Comparison of ENCODE assay signal across 14 cellular contexts in genomic region chr11:76185931-76186401, GRCh38. TPM values are rescaled to one million over a fixed set of nuclear protein-coding genes. Genes with fewer than 3 reads are reported as not detected.
DNase-seq lines count a peak whose midpoint lies in the region; ATAC-seq and TF ChIP-seq lines count a peak whose summit lies in the region.
"Had no signal": no experiment of that assay in that cellular context is flagged by ENCODE, and none has a peak within 500 bp of the region (broad histone marks: within the 10 kb centered on the region; RNA-seq: fewer than 3 reads in every experiment).

No MANE protein-coding gene starts in this region.

- ATAC-seq in left cardiac atrium = peak; percentile 22 to 79
- no peak for ATAC-seq in GM18520 (IDR thresholded peaks at IDR 0.05; ENCODE audit: unreplicated experiment)
- no peak for ATAC-seq in HG03442 (IDR thresholded peaks at IDR 0.05; ENCODE audit: unreplicated experiment)
- ATAC-seq: stimulated activated naive CD8-positive, alpha-beta T cell treated with anti-CD3 and anti-CD28 coated beads, Interleukin-15, Interleukin-2, amounts not matched to agents 100 U/mL and 50 U/mL, for 24 hours had no signal

- peaks cover 30% of the 10 kb centered on the region for H3K4me1 Mint-ChIP-seq in osteocyte (ENCODE audit: unreplicated experiment)
- H3K4me1 Mint-ChIP-seq: B cell had no signal

- H3K4me3 Mint-ChIP-seq in osteocyte (ENCODE audit: unreplicated experiment) = no peak overlapping the region
- H3K4me3 Mint-ChIP-seq: B cell, IgD-negative memory B cell had no signal

- H3K36me3 Mint-ChIP-seq in osteocyte (ENCODE audit: unreplicated experiment) = no peaks in the 10 kb centered on the region
- H3K36me3 Mint-ChIP-seq: IgD-negative memory B cell had no signal

- H3K27ac Mint-ChIP-seq in osteocyte (ENCODE audit: unreplicated experiment) = peak overlapping the region; percentile 54
- H3K27ac Mint-ChIP-seq: B cell, IgD-negative memory B cell had no signal

- H3K9me3 Mint-ChIP-seq in osteocyte (ENCODE audit: unreplicated experiment) = no peaks in the 10 kb centered on the region
- H3K9me3 Mint-ChIP-seq: IgD-negative memory B cell had no signal

- peak; percentile 54 for DNase-seq in AG20443 (ENCODE audit: low spot score)
- peak; percentile 18 for DNase-seq in astrocyte of the hippocampus (ENCODE audit: low read depth, low spot score)
- peak; percentile 68 for DNase-seq in left cardiac atrium
- DNase-seq in osteocyte (ENCODE audit: extremely low spot score, unreplicated experiment) = no peak
- no peak for DNase-seq in posterior cingulate gyrus
- DNase-seq in HT-29 (ENCODE audit: low spot score) = no peak
- DNase-seq: activated CD4-positive, alpha-beta T cell treated with anti-CD3 and anti-CD28 coated beads for 4 hours; activated effector memory CD4-positive, alpha-beta T cell treated with Interleukin-2 at 50 U/mL for 16 hours; stimulated activated naive CD8-positive, alpha-beta T cell treated with anti-CD3 and anti-CD28 coated beads, Interleukin-15, Interleukin-2, amounts not matched to agents 100 U/mL and 50 U/mL, for 24 hours had no signal

- no peaks in the 10 kb centered on the region for H3K27me3 Mint-ChIP-seq in osteocyte (ENCODE audit: unreplicated experiment)
- H3K27me3 Mint-ChIP-seq: B cell had no signal

- intact Hi-C loops in left cardiac atrium (cut with DNase I) = no loop called here
- intact Hi-C loops in posterior cingulate gyrus (cut with DNase I) = no loop called here

- no peak for TF ChIP-seq CTCF in osteocyte (IDR thresholded peaks at IDR 0.05)

RNA-seq across cellular contexts. Expression of gene WNT11, which starts 20.3 kb away (rescaled TPM):
- total RNA-seq in left cardiac atrium (1 to 10 TPM; 3.4 to 6.6 TPM), osteocyte (3.2 and 4.1 TPM in 2 replicates)
- 67.7 and 78.8 TPM in 2 replicates for total RNA-seq in HT-29 (2014; rRNA removed; shearing (Covaris generic))
- total RNA-seq: SJSA1 had no signal

Comparison
In these comparisons a context has a peak if more than half of its experiments do, and no peak if none do; other contexts are left out.
1. DNase-seq: peak in AG20443 (single experiment), astrocyte of the hippocampus (single experiment) and left cardiac atrium (single experiment); none in osteocyte (single experiment), posterior cingulate gyrus (0 of 10) and HT-29 (single experiment).
2. ATAC-seq: peak in left cardiac atrium (2 of 2); none in GM18520 (single experiment) and HG03442 (single experiment).